In genomic region chr5:137753986-137754235, GRCh38 we compare ENCODE assay signal across 8 cellular contexts. TPM values are rescaled to one million over a fixed set of nuclear protein-coding genes. Genes with fewer than 3 reads are reported as not detected.
DNase-seq lines count a peak whose midpoint lies in the region; ATAC-seq and TF ChIP-seq lines count a peak whose summit lies in the region.

No MANE protein-coding gene starts in this region.

- H3K4me3 Mint-ChIP-seq in CD8-positive, alpha-beta memory T cell = peak overlapping the region; percentile 97 to 100 (median 99)
- peak overlapping the region; percentile 99 for H3K4me3 Mint-ChIP-seq in dendritic cell treated with granulocyte-macrophage colony-stimulating factor and Interleukin-4, amounts not matched to agents 40 ng/mL and 50 ng/mL, for 4 days
- peak overlapping the region; percentile 87 to 100 (median 98) for H3K4me3 Mint-ChIP-seq in naive B cell

- no peak for TF ChIP-seq CTCF in KMS-11 (conservative IDR thresholded peaks at IDR 0.05; ENCODE audit: low read depth, low read length)

- peaks cover 27% of the 10 kb centered on the region for H4K20me1 ChIP-seq in KMS-11 (ENCODE audit: insufficient read depth)

- H3K9me3 ChIP-seq in CD8-positive, alpha-beta memory T cell (ENCODE audit: low read length) = no peaks in the 10 kb centered on the region

- H3K4me2 ChIP-seq in KMS-11 = peak overlapping the region; percentile 50

- peaks cover 31 to 45% (median 38%) of the 10 kb centered on the region in 3 donors for H3K4me1 Mint-ChIP-seq in CD8-positive, alpha-beta memory T cell
- peaks cover 15% of the 10 kb centered on the region for H3K4me1 Mint-ChIP-seq in dendritic cell treated with granulocyte-macrophage colony-stimulating factor and Interleukin-4, amounts not matched to agents 40 ng/mL and 50 ng/mL, for 4 days (ENCODE audit: low read depth)
- H3K4me1 Mint-ChIP-seq in naive B cell = peaks cover 22 to 48% (median 27%) of the 10 kb centered on the region in 3 donors

- POLR2A ChIA-PET in CD8-positive, alpha-beta memory T cell (lab: Charles Lee) = interaction anchor here (0.6 to 2.6 kb wide), 9 partner anchors 12 to 600 kb away, joined by 3 to 23 read pairs (median 4); partner anchors contain the start of gene KLHL3

- peak overlapping the region; percentile 75 for H2AFZ ChIP-seq in KMS-11 (ENCODE audit: low read depth)

- H3K9me3 Mint-ChIP-seq in CD8-positive, alpha-beta memory T cell = no peaks in the 10 kb centered on the region
- H3K9me3 Mint-ChIP-seq in dendritic cell treated with granulocyte-macrophage colony-stimulating factor and Interleukin-4, amounts not matched to agents 40 ng/mL and 50 ng/mL, for 4 days = no peaks in the 10 kb centered on the region
- no peaks in the 10 kb centered on the region for H3K9me3 Mint-ChIP-seq in naive B cell

- no peaks in the 10 kb centered on the region for H3K27me3 ChIP-seq in CD8-positive, alpha-beta memory T cell (ENCODE audit: insufficient read depth, low read length, poor library complexity, severe bottlenecking)
- no peaks in the 10 kb centered on the region for H3K27me3 ChIP-seq in KMS-11 (ENCODE audit: insufficient read depth, low read depth)

- H3K4me1 ChIP-seq in CD8-positive, alpha-beta memory T cell (ENCODE audit: insufficient read depth, low read length) = peaks cover 29% of the 10 kb centered on the region
- H3K4me1 ChIP-seq in KMS-11 (ENCODE audit: low read depth, poor library complexity, severe bottlenecking) = peaks cover 17% of the 10 kb centered on the region

- ATAC-seq in GM21528 (IDR thresholded peaks at IDR 0.05; ENCODE audit: low FRiP score, unreplicated experiment) (peak; percentile 16), naive B cell (ENCODE audit: low read depth in 2 of 2) (peak; percentile 9 to 10)

- H3K27ac Mint-ChIP-seq in CD8-positive, alpha-beta memory T cell = peak overlapping the region; percentile 99 to 100 (median 100)
- peak overlapping the region; percentile 100 for H3K27ac Mint-ChIP-seq in dendritic cell treated with granulocyte-macrophage colony-stimulating factor and Interleukin-4, amounts not matched to agents 40 ng/mL and 50 ng/mL, for 4 days
- peak overlapping the region; percentile 100 for H3K27ac Mint-ChIP-seq in naive B cell

- H3K36me3 ChIP-seq in CD8-positive, alpha-beta memory T cell (ENCODE audit: insufficient read depth, low read length) = peaks cover 9% of the 10 kb centered on the region
- no peaks in the 10 kb centered on the region for H3K36me3 ChIP-seq in KMS-11 (ENCODE audit: insufficient read depth)

- H3K79me2 ChIP-seq in KMS-11 (ENCODE audit: insufficient read depth, low read depth) = peaks cover 42% of the 10 kb centered on the region

- H3K27me3 Mint-ChIP-seq in CD8-positive, alpha-beta memory T cell = peaks cover 4 to 9% of the 10 kb centered on the region in 2 donors
- H3K27me3 Mint-ChIP-seq in dendritic cell treated with granulocyte-macrophage colony-stimulating factor and Interleukin-4, amounts not matched to agents 40 ng/mL and 50 ng/mL, for 4 days = no peaks in the 10 kb centered on the region
- H3K27me3 Mint-ChIP-seq in naive B cell = no peaks in the 10 kb centered on the region

- intact Hi-C loops in dendritic cell treated with granulocyte-macrophage colony-stimulating factor and Interleukin-4, amounts not matched to agents 40 ng/mL and 50 ng/mL, for 4 days (cut with micrococcal nuclease) = loop anchor here (2.0 kb wide), 1 partner anchor 279 kb away; the partner anchor contains the start of gene FAM13B

- peak overlapping the region; percentile 98 for H3K4me3 ChIP-seq in CD8-positive, alpha-beta memory T cell (ENCODE audit: low read length)
- H3K4me3 ChIP-seq in KMS-11 (IDR thresholded peaks at IDR 0.05; ENCODE audit: insufficient read depth, low read depth, low read length) = no peak overlapping the region

- peak overlapping the region; percentile 96 for H3K9ac ChIP-seq in KMS-11

- CTCF ChIA-PET in CD8-positive, alpha-beta memory T cell (lab: Charles Lee) = interaction anchor here (1.0 to 2.5 kb wide), 8 partner anchors 11 to 277 kb away, joined by 3 to 25 read pairs (median 3); partner anchors contain the start of gene KLHL3

- H3K36me3 Mint-ChIP-seq in CD8-positive, alpha-beta memory T cell = peaks cover 0 to 41% (median 4%) of the 10 kb centered on the region in 3 donors
- peaks cover 42% of the 10 kb centered on the region for H3K36me3 Mint-ChIP-seq in dendritic cell treated with granulocyte-macrophage colony-stimulating factor and Interleukin-4, amounts not matched to agents 40 ng/mL and 50 ng/mL, for 4 days (ENCODE audit: low read depth)
- H3K36me3 Mint-ChIP-seq in naive B cell = peaks cover 0 to 4% of the 10 kb centered on the region in 2 donors

- no peak for DNase-seq in CD8-positive, alpha-beta memory T cell
- no peak for DNase-seq in naive B cell
- DNase-seq in NCI-H524 (lab: John Stamatoyannopoulos, UW) = no peak
- DNase-seq in epidermal melanocyte (ENCODE audit: insufficient read length, low spot score) = no peak
- DNase-seq in activated effector memory CD4-positive, alpha-beta T cell treated with anti-CD3 and anti-CD28 coated beads, Interleukin-2, amount 50 U/mL, for 16 hours = no peak

- peak overlapping the region; percentile 100 for H3K27ac ChIP-seq in CD8-positive, alpha-beta memory T cell (ENCODE audit: low read depth, low read length)
- H3K27ac ChIP-seq in KMS-11 = peak overlapping the region; percentile 87

RNA-seq across cellular contexts. Expression of gene HNRNPA0, which starts 0.3 kb away (rescaled TPM):
- 10 to 100 TPM; 42.7 to 45.9 TPM for total RNA-seq in CD8-positive, alpha-beta memory T cell
- polyA plus RNA-seq in CD8-positive, alpha-beta memory T cell = 20.1 TPM
- 10 to 100 TPM in 5 of 6 donors, 1 to 10 TPM in 1; 7.3 to 22.2 (median 17.9) TPM for polyA plus RNA-seq in naive B cell (ENCODE audit: low read depth in 6 of 6)

RNA-seq across cellular contexts. Expression of gene KLHL3, which starts 18.0 kb away (rescaled TPM):
- 1 to 10 TPM; 2.7 to 3.3 TPM for total RNA-seq in CD8-positive, alpha-beta memory T cell
- 3.4 TPM for polyA plus RNA-seq in CD8-positive, alpha-beta memory T cell
- polyA plus RNA-seq in naive B cell (ENCODE audit: low read depth in 6 of 6) = 1 to 10 TPM in 3 of 6 donors, under 1 TPM in 3; 0.09 to 2.7 (median 0.97) TPM
